35 cellular contexts compared by ENCODE assay signal in the genomic region with DNA sequence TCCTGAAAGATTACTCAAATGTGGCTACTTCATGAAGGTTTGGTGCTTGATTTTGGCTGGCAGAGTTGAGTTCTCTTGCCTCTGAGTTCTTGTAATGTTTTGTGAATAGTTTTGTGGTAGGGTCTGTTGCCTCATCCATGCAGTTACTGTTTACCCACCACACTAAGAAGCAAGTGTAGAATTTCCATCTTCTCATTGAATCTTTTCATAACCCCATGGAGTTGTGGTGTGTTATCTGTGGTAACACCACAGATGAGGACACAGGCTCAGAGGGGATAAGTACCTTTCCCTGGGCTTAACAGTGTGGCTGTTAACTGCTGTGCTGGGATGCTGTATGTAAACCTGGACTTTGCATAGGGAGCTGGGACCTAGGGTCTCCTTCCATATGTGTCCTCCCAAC.
DNase-seq lines count a peak whose midpoint lies in the region; ATAC-seq and TF ChIP-seq lines count a peak whose summit lies in the region.
"Had no signal": no experiment of that assay in that cellular context is flagged by ENCODE, and none has a peak within 500 bp of the region (broad histone marks: within the 10 kb centered on the region; RNA-seq: fewer than 3 reads in every experiment).

No MANE protein-coding gene starts in this region.

- H3K27me3 Mint-ChIP-seq in memory B cell = no peaks in the 10 kb centered on the region
- H3K27me3 Mint-ChIP-seq: activated CD8-positive, alpha-beta T cell treated with anti-CD3 and anti-CD28 coated beads for 36 hours; activated naive CD8-positive, alpha-beta T cell treated with anti-CD3 and anti-CD28 coated beads, Interleukin-2, amount 10 ng/mL, durations not matched to agents 7 days and 5 days had no signal

- TF ChIP-seq CTCF in PC-3 (conservative IDR thresholded peaks at IDR 0.05; ENCODE audit: low read depth, low read length) = no peak
- no peak for TF ChIP-seq CTCF in gastroesophageal sphincter (IDR thresholded peaks at IDR 0.05)

- BruUV-seq in PC-3 (replicated peaks; lab: Mats Ljungman, UMichigan) = no TSS peak

- no peak for TF ChIP-seq POLR2A in gastroesophageal sphincter (IDR thresholded peaks at IDR 0.05)

- H3K9me3 ChIP-seq in BLaER1 (peaks cover 9% of the 10 kb centered on the region), PC-3 (ENCODE audit: low read length) (no peaks in the 10 kb centered on the region), gastroesophageal sphincter (no peaks in the 10 kb centered on the region)
- H3K9me3 ChIP-seq: Caco-2, esophagus muscularis mucosa, MG63, tibial artery had no signal

- intact Hi-C loops in PC-3 (cut with micrococcal nuclease) = no loop called here

- H3K36me3 ChIP-seq in BLaER1 (no peaks in the 10 kb centered on the region), PC-3 (ENCODE audit: low read depth, low read length) (no peaks in the 10 kb centered on the region), gastroesophageal sphincter (no peaks in the 10 kb centered on the region)
- H3K36me3 ChIP-seq: esophagus muscularis mucosa, left ventricle myocardium inferior, MG63, tibial artery had no signal

- no peak overlapping the region for H2AFZ ChIP-seq in PC-3 (ENCODE audit: low read length)
- H2AFZ ChIP-seq: GM23248 had no signal

- peaks cover 2% of the 10 kb centered on the region for H3K9me3 Mint-ChIP-seq in memory B cell
- H3K9me3 Mint-ChIP-seq: activated CD8-positive, alpha-beta T cell treated with anti-CD3 and anti-CD28 coated beads for 36 hours; endodermal cell; T-helper 2 cell treated with Interferon-gamma antibody and Interleukin-4, amounts not matched to agents 5 μg/mL and 100 μg/mL, for 36 hours had no signal

- DNase-seq in GF-D8 (lab: John Stamatoyannopoulos, UW) (peak; percentile 29), PC-3 (no peak), memory B cell (ENCODE audit: low spot score in 2 of 2) (no peak)
- DNase-seq: activated CD4-positive, alpha-beta T cell treated with anti-CD3 and anti-CD28 coated beads for 1 hour; activated CD8-positive, alpha-beta T cell treated with anti-CD3 and anti-CD28 coated beads for 36 hours; activated effector memory CD4-positive, alpha-beta T cell treated with anti-CD3 and anti-CD28 coated beads, Interleukin-2, amount 50 U/mL, for 16 hours; activated naive CD8-positive, alpha-beta T cell treated with anti-CD3 and anti-CD28 coated beads, Interleukin-2, amount 10 ng/mL, durations not matched to agents 7 days and 5 days; aorta; dermis blood vessel endothelial cell; DMS79 treated with DMSO at 0.1 percent for 48 hours; foreskin fibroblast; GM23248; left ventricle myocardium inferior; MG63; NCI-H1417; NCI-H2029 treated with DMSO at 0.1 percent for 48 hours; NCI-H226; NCI-H526 treated with DMSO at 0.1 percent for 48 hours; posterior cingulate gyrus; right cardiac atrium; SIG-M5; stimulated activated CD4-positive, alpha-beta T cell treated with anti-CD3 and anti-CD28 coated beads, Interleukin-1b, Interleukin-23, amount 100 ng/mL, for 48 hours; tibial artery had no signal

- peaks cover 20% of the 10 kb centered on the region for H3K36me3 Mint-ChIP-seq in memory B cell
- H3K36me3 Mint-ChIP-seq: activated naive CD8-positive, alpha-beta T cell treated with anti-CD3 and anti-CD28 coated beads, Interleukin-2, amount 10 ng/mL, durations not matched to agents 7 days and 5 days had no signal

- H3K9ac ChIP-seq in BLaER1 (no peak overlapping the region), PC-3 (ENCODE audit: low read length) (0 out of 2 replicates have a peak overlapping the region, but pooled peaks have one; percentile 6)
- H3K9ac ChIP-seq: GM23248, KMS-11 had no signal

- H3K27me3 ChIP-seq in BLaER1 (no peaks in the 10 kb centered on the region), PC-3 (ENCODE audit: low read length) (no peaks in the 10 kb centered on the region), gastroesophageal sphincter (no peaks in the 10 kb centered on the region)
- H3K27me3 ChIP-seq: esophagus muscularis mucosa, MG63, tibial artery had no signal

- peaks cover 17% of the 10 kb centered on the region for H3K4me1 ChIP-seq in BLaER1
- peaks cover 6% of the 10 kb centered on the region for H3K4me1 ChIP-seq in PC-3 (ENCODE audit: insufficient read depth, low read length)
- H3K4me1 ChIP-seq in gastroesophageal sphincter = peaks cover 0 to 44% (median 9%) of the 10 kb centered on the region in 3 donors
- H3K4me1 ChIP-seq: Caco-2 had no signal

- POLR2A ChIA-PET in PC-3 (lab: Charles Lee; ENCODE audit: unreplicated experiment) = no interaction called here

- H3K4me1 Mint-ChIP-seq in memory B cell = peaks cover 36% of the 10 kb centered on the region
- H3K4me1 Mint-ChIP-seq: endodermal cell had no signal

- CTCF ChIA-PET in PC-3 (lab: Charles Lee) = no interaction called here

- ATAC-seq in PC-3 (no peak), memory B cell (ENCODE audit: low read depth) (no peak), GM19351 (IDR thresholded peaks at IDR 0.05; ENCODE audit: unreplicated experiment) (no peak), esophagus mucosa (no peak), gastroesophageal sphincter (no peak)
- ATAC-seq: Panc1, right cardiac atrium had no signal

- TF ChIP-seq EP300 in gastroesophageal sphincter (IDR thresholded peaks at IDR 0.05) = no peak

- no peaks in the 10 kb centered on the region for H3K9me2 ChIP-seq in PC-3 (replicated peaks; ENCODE audit: low read length)

- no peaks in the 10 kb centered on the region for H3K79me2 ChIP-seq in PC-3 (ENCODE audit: low read length)

- no peaks in the 10 kb centered on the region for H3F3A ChIP-seq in PC-3 (ENCODE audit: low read length, unreplicated experiment)

- H3K27ac ChIP-seq in BLaER1 (no peak overlapping the region), PC-3 (ENCODE audit: low read length) (peak overlapping the region; percentile 52; the same call in 1 of the 2 replicates), gastroesophageal sphincter (no peak overlapping the region)
- H3K27ac ChIP-seq: C4-2B, esophagus muscularis mucosa, GM23248, KMS-11, left ventricle myocardium inferior, tibial artery had no signal

- H4K20me1 ChIP-seq in BLaER1 (no peaks in the 10 kb centered on the region), PC-3 (ENCODE audit: low read length) (no peaks in the 10 kb centered on the region)

- H3K4me2 ChIP-seq in BLaER1 (0 out of 2 replicates have a peak overlapping the region, but pooled peaks have one; percentile 30), PC-3 (ENCODE audit: low read length) (no peak overlapping the region)
- H3K4me2 ChIP-seq: KMS-11, smooth muscle cell had no signal

- peak overlapping the region; percentile 84 for H3K27ac Mint-ChIP-seq in memory B cell
- H3K27ac Mint-ChIP-seq: activated naive CD8-positive, alpha-beta T cell treated with anti-CD3 and anti-CD28 coated beads, Interleukin-2, amount 10 ng/mL, durations not matched to agents 7 days and 5 days; endodermal cell; T-helper 2 cell treated with Interferon-gamma antibody and Interleukin-4, amounts not matched to agents 5 μg/mL and 100 μg/mL, for 36 hours had no signal

- H3K4me3 Mint-ChIP-seq in memory B cell = no peak overlapping the region
- H3K4me3 Mint-ChIP-seq: activated CD8-positive, alpha-beta T cell treated with anti-CD3 and anti-CD28 coated beads for 36 hours; activated naive CD8-positive, alpha-beta T cell treated with anti-CD3 and anti-CD28 coated beads, Interleukin-2, amount 10 ng/mL, durations not matched to agents 7 days and 5 days; endodermal cell; T-helper 2 cell treated with Interferon-gamma antibody and Interleukin-4, amounts not matched to agents 5 μg/mL and 100 μg/mL, for 36 hours had no signal

- no peak overlapping the region for H3K4me3 ChIP-seq in BLaER1
- H3K4me3 ChIP-seq in PC-3 (ENCODE audit: low read length) = no peak overlapping the region
- H3K4me3 ChIP-seq in gastroesophageal sphincter = no peak overlapping the region
- H3K4me3 ChIP-seq: esophagus muscularis mucosa, GM23248, left ventricle myocardium inferior, MG63, smooth muscle cell, tibial artery had no signal
